Comparison of ENCODE assay signal across 16 cellular contexts in genomic region chr9:6960777-6961176, GRCh38.
DNase-seq lines count a peak whose midpoint lies in the region; ATAC-seq and TF ChIP-seq lines count a peak whose summit lies in the region.
"Had no signal": no experiment of that assay in that cellular context is flagged by ENCODE, and none has a peak within 500 bp of the region (broad histone marks: within the 10 kb centered on the region; RNA-seq: fewer than 3 reads in every experiment).

No MANE protein-coding gene starts in this region.

- 83 to 90% methylated on average over 3 of the region's 3 CpGs for WGBS in endodermal cell (ENCODE audit: insufficient coverage in 1 of 2, insufficient read length in 1 of 2), 2 experiments

- no peak overlapping the region for H3K9ac ChIP-seq in endodermal cell (ENCODE audit: extremely low read depth, low read length, poor library complexity, severe bottlenecking)
- H3K9ac ChIP-seq: BLaER1 had no signal

- peaks cover 0 to 3% of the 10 kb centered on the region in 2 donors for H3K4me1 ChIP-seq in left lung
- no peaks in the 10 kb centered on the region for H3K4me1 ChIP-seq in endodermal cell (ENCODE audit: control insufficient read depth, insufficient read depth, low read length)
- H3K4me1 ChIP-seq: tibial artery had no signal

- no peak overlapping the region for H3K4me3 Mint-ChIP-seq in endodermal cell
- H3K4me3 Mint-ChIP-seq: activated CD4-positive, alpha-beta memory T cell treated with anti-CD3 and anti-CD28 coated beads, Interleukin-2, amount 10 ng/mL, durations not matched to agents 7 days and 5 days had no signal

- TF ChIP-seq CTCF in left lung (IDR thresholded peaks at IDR 0.05) (no peak), endodermal cell (conservative IDR thresholded peaks at IDR 0.05) (no peak)

- H3K27ac ChIP-seq in left lung (no peak overlapping the region), endodermal cell (ENCODE audit: low read depth, low read length) (no peak overlapping the region)
- H3K27ac ChIP-seq: BLaER1, tibial artery had no signal

- no peaks in the 10 kb centered on the region for H3K36me3 ChIP-seq in left lung
- H3K36me3 ChIP-seq in endodermal cell (ENCODE audit: control insufficient read depth, insufficient read depth, low read length), result peaks cover 3% of the 10 kb centered on the region

- no peaks in the 10 kb centered on the region for H3K27me3 ChIP-seq in left lung
- H3K27me3 ChIP-seq in endodermal cell (ENCODE audit: control insufficient read depth, insufficient read depth, low read length, poor library complexity, severe bottlenecking), result no peaks in the 10 kb centered on the region
- H3K27me3 ChIP-seq: BLaER1, tibial artery had no signal

- H3K9me3 ChIP-seq in left lung (no peaks in the 10 kb centered on the region), endodermal cell (ENCODE audit: control insufficient read depth, low read length) (no peaks in the 10 kb centered on the region)
- H3K9me3 ChIP-seq: BLaER1, tibial artery had no signal

- no peak overlapping the region for H3K27ac Mint-ChIP-seq in endodermal cell
- H3K27ac Mint-ChIP-seq: activated CD4-positive, alpha-beta memory T cell treated with anti-CD3 and anti-CD28 coated beads, Interleukin-2, amount 10 ng/mL, durations not matched to agents 7 days and 5 days had no signal

- intact Hi-C loops in left lung (cut with DNase I), result no loop called here

- H3K9me3 Mint-ChIP-seq in endodermal cell, result no peaks in the 10 kb centered on the region
- H3K9me3 Mint-ChIP-seq: activated CD4-positive, alpha-beta memory T cell treated with anti-CD3 and anti-CD28 coated beads, Interleukin-2, amount 10 ng/mL, durations not matched to agents 7 days and 5 days had no signal

- no peaks in the 10 kb centered on the region for H3K27me3 Mint-ChIP-seq in endodermal cell (ENCODE audit: insufficient read depth)
- H3K27me3 Mint-ChIP-seq: activated CD4-positive, alpha-beta memory T cell treated with anti-CD3 and anti-CD28 coated beads, Interleukin-2, amount 10 ng/mL, durations not matched to agents 7 days and 5 days had no signal

- peaks cover 4% of the 10 kb centered on the region for H3K36me3 Mint-ChIP-seq in endodermal cell (ENCODE audit: low read depth)

- H3K4me1 Mint-ChIP-seq in endodermal cell, result peaks cover 4% of the 10 kb centered on the region
- H3K4me1 Mint-ChIP-seq: activated CD4-positive, alpha-beta memory T cell treated with anti-CD3 and anti-CD28 coated beads, Interleukin-2, amount 10 ng/mL, durations not matched to agents 7 days and 5 days had no signal

- ATAC-seq in GM18870 (IDR thresholded peaks at IDR 0.05; ENCODE audit: unreplicated experiment) (peak; percentile 42), GM21529 (IDR thresholded peaks at IDR 0.05; ENCODE audit: unreplicated experiment) (peak; percentile 60), HG03108 (IDR thresholded peaks at IDR 0.05; ENCODE audit: unreplicated experiment) (peak; percentile 78), left lung (peak; percentile 54)
- ATAC-seq: K562, sciatic nerve had no signal

- DNase-seq in left lung, result no peak
- DNase-seq in OCI-M2 (lab: John Stamatoyannopoulos, UW; ENCODE audit: unreplicated experiment), result no peak
- no peak for DNase-seq in endodermal cell
- no peak for DNase-seq in HuH-7 (ENCODE audit: low spot score)
- DNase-seq: activated CD4-positive, alpha-beta memory T cell treated with anti-CD3 and anti-CD28 coated beads, Interleukin-2, amount 10 ng/mL, durations not matched to agents 7 days and 5 days; aorta; mesendoderm; NCI-H226; stimulated activated CD8-positive, alpha-beta memory T cell treated with anti-CD3 and anti-CD28 coated beads, Interleukin-4, amount 100 ng/mL, for 48 hours; tibial artery had no signal

- H3K4me3 ChIP-seq in left lung (no peak overlapping the region), endodermal cell (ENCODE audit: low read length) (no peak overlapping the region)
- H3K4me3 ChIP-seq: BLaER1, K562, tibial artery had no signal
